In the genomic region with DNA sequence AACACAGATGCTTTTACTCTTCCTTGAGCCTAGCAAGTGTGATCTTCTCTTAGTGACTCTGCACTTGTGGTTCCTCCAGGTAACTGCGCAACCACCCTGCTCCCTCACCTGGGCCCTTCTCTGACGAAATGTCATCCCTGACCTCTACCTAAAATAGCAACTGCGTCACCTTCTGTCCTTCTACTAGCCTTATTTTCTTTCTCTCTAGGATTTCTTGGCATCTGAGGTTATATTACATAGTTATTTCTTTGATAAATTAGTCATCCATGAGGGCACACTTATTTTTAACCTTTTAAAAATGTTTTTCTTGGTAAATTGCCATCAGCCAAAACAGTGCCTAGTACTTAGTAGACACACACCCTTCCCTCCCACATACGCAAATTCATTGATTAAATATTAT, we compare ENCODE assay signal across 22 cellular contexts.
"Had no signal": no experiment of that assay in that cellular context is flagged by ENCODE, and none has a peak within 500 bp of the region (broad histone marks: within the 10 kb centered on the region; RNA-seq: fewer than 3 reads in every experiment).

No MANE protein-coding gene starts in this region.

- H3K4me1 Mint-ChIP-seq: activated naive CD4-positive, alpha-beta T cell treated with anti-CD3 and anti-CD28 coated beads, Interleukin-2, amount 50 U/mL, for 24 hours had no signal

- H3K36me3 Mint-ChIP-seq: activated naive CD4-positive, alpha-beta T cell treated with anti-CD3 and anti-CD28 coated beads, Interleukin-2, amount 50 U/mL, for 24 hours; mesothelial cell of epicardium had no signal

- H3K4me3 Mint-ChIP-seq: activated naive CD4-positive, alpha-beta T cell treated with anti-CD3 and anti-CD28 coated beads, Interleukin-2, amount 50 U/mL, for 24 hours; activated T-cell treated with anti-CD3 and anti-CD28 coated beads, Interleukin-2, amount 50 U/mL, for 72 hours; effector memory CD8-positive, alpha-beta T cell; mesothelial cell of epicardium; nephron progenitor cell had no signal

- H3K9me3 ChIP-seq: tibial nerve, uterus had no signal

- H3K27me3 ChIP-seq: tibial nerve, uterus had no signal

- H3K4me1 ChIP-seq: uterus had no signal

- H3K4me3 ChIP-seq: lung, skin epidermis, tibial nerve, uterus had no signal

- DNase-seq: activated CD4-positive, alpha-beta T cell treated with anti-CD3 and anti-CD28 coated beads for 1 hour; activated CD4-positive, alpha-beta T cell treated with anti-CD3 and anti-CD28 coated beads, Interleukin-2, amount 50 U/mL, for 4 hours; activated gamma-delta T cell; activated T-cell treated with anti-CD3 and anti-CD28 coated beads, Interleukin-2, amount 50 U/mL, for 72 hours; effector memory CD8-positive, alpha-beta T cell; foreskin melanocyte; hypothalamus; islet precursor cell; nephron progenitor cell; nucleus accumbens; posterior cingulate gyrus; stimulated activated naive CD8-positive, alpha-beta T cell treated with anti-CD3 and anti-CD28 coated beads, Interleukin-15, Interleukin-2, amounts not matched to agents 100 U/mL and 50 U/mL, for 24 hours; substantia nigra; T-helper 2 cell; uterus had no signal

- H3K27ac Mint-ChIP-seq: activated naive CD4-positive, alpha-beta T cell treated with anti-CD3 and anti-CD28 coated beads, Interleukin-2, amount 50 U/mL, for 24 hours; activated T-cell treated with anti-CD3 and anti-CD28 coated beads, Interleukin-2, amount 50 U/mL, for 72 hours; effector memory CD8-positive, alpha-beta T cell; mesothelial cell of epicardium; nephron progenitor cell had no signal

- H3K36me3 ChIP-seq: tibial nerve, uterus had no signal

- H3K27ac ChIP-seq: skin epidermis, tibial nerve, uterus, VCaP had no signal

- H3K9me3 Mint-ChIP-seq: activated naive CD4-positive, alpha-beta T cell treated with anti-CD3 and anti-CD28 coated beads, Interleukin-2, amount 50 U/mL, for 24 hours; activated T-cell treated with anti-CD3 and anti-CD28 coated beads, Interleukin-2, amount 50 U/mL, for 72 hours; effector memory CD8-positive, alpha-beta T cell; mesothelial cell of epicardium; nephron progenitor cell had no signal

- FAIRE-seq: astrocyte had no signal

- ATAC-seq: activated T-cell treated with anti-CD3 and anti-CD28 coated beads, Interleukin-2, amount 50 U/mL, for 72 hours; effector memory CD8-positive, alpha-beta T cell; stimulated activated naive CD8-positive, alpha-beta T cell treated with anti-CD3 and anti-CD28 coated beads, Interleukin-15, Interleukin-2, amounts not matched to agents 100 U/mL and 50 U/mL, for 24 hours had no signal
